Comparison of ENCODE assay signal across 1 cellular context in the genomic region with DNA sequence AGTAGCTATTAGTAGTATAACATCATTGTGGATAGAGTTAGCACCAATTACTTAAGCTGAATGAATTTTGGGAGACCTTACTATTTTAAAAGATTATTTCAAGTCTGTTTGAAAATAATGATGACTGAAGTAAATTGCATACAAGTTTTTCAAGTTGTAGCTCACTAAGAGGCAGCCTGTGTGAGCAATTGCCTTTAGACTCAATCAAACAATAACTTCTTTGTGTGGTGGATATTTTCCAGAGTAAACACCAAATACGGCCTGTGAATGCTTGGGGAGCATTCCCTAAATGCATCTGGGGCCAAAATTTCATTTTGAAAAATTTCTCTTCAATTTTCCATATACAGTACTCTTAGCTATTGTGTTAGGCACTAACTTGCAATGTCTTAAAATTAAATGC.
TF ChIP-seq lines count a peak whose summit lies in the region.

No MANE protein-coding gene starts in this region.

TF ChIP-seq in GM23338, 12 proteins besides CTCF, POLR2A, EP300 and RAD21 (continued from another document):
- TF ChIP-seq, protein P1, sequence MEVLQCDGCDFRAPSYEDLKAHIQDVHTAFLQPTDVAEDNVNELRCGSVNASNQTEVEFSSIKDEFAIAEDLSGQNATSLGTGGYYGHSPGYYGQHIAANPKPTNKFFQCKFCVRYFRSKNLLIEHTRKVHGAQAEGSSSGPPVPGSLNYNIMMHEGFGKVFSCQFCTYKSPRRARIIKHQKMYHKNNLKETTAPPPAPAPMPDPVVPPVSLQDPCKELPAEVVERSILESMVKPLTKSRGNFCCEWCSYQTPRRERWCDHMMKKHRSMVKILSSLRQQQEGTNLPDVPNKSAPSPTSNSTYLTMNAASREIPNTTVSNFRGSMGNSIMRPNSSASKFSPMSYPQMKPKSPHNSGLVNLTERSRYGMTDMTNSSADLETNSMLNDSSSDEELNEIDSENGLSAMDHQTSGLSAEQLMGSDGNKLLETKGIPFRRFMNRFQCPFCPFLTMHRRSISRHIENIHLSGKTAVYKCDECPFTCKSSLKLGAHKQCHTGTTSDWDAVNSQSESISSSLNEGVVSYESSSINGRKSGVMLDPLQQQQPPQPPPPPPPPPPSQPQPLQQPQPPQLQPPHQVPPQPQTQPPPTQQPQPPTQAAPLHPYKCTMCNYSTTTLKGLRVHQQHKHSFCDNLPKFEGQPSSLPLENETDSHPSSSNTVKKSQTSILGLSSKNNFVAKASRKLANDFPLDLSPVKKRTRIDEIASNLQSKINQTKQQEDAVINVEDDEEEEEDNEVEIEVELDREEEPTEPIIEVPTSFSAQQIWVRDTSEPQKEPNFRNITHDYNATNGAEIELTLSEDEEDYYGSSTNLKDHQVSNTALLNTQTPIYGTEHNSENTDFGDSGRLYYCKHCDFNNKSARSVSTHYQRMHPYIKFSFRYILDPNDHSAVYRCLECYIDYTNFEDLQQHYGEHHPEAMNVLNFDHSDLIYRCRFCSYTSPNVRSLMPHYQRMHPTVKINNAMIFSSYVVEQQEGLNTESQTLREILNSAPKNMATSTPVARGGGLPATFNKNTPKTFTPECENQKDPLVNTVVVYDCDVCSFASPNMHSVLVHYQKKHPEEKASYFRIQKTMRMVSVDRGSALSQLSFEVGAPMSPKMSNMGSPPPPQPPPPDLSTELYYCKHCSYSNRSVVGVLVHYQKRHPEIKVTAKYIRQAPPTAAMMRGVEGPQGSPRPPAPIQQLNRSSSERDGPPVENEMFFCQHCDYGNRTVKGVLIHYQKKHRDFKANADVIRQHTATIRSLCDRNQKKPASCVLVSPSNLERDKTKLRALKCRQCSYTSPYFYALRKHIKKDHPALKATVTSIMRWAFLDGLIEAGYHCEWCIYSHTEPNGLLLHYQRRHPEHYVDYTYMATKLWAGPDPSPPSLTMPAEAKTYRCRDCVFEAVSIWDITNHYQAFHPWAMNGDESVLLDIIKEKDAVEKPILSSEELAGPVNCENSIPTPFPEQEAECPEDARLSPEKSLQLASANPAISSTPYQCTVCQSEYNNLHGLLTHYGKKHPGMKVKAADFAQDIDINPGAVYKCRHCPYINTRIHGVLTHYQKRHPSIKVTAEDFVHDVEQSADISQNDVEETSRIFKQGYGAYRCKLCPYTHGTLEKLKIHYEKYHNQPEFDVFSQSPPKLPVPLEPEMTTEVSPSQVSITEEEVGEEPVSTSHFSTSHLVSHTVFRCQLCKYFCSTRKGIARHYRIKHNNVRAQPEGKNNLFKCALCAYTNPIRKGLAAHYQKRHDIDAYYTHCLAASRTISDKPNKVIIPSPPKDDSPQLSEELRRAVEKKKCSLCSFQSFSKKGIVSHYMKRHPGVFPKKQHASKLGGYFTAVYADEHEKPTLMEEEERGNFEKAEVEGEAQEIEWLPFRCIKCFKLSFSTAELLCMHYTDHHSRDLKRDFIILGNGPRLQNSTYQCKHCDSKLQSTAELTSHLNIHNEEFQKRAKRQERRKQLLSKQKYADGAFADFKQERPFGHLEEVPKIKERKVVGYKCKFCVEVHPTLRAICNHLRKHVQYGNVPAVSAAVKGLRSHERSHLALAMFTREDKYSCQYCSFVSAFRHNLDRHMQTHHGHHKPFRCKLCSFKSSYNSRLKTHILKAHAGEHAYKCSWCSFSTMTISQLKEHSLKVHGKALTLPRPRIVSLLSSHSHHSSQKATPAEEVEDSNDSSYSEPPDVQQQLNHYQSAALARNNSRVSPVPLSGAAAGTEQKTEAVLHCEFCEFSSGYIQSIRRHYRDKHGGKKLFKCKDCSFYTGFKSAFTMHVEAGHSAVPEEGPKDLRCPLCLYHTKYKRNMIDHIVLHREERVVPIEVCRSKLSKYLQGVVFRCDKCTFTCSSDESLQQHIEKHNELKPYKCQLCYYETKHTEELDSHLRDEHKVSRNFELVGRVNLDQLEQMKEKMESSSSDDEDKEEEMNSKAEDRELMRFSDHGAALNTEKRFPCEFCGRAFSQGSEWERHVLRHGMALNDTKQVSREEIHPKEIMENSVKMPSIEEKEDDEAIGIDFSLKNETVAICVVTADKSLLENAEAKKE (CRISPR knock-in tag; IDR thresholded peaks at IDR 0.05) = no peak
- no peak for TF ChIP-seq EZH2 (IDR thresholded peaks at IDR 0.05; ENCODE audit: low read depth, unreplicated experiment)
TF ChIP-seq in GM23338: peak in this region for 0.
